ENCODE assay signal across 12 cellular contexts in the genomic region with DNA sequence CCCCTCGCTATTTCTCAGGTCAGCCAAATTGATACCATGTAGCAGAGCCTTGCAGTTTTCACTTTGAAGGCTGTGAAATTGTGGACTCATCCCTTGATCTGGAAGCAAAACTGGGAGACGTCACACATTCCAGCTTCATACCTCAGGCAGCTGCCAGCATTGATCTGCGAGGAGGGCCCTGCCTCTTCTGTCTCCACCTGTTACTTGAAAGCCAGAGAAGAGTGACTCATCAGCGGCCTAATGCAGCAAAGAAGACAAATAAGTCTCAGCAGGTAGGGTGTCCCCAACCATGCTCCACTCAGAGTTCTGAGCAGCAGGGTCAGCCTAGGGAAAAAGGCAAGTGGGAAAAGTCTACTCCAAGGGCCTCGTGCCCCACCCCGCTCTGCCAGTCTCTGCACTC.
DNase-seq lines count a peak whose midpoint lies in the region; ATAC-seq, FAIRE-seq and TF ChIP-seq lines count a peak whose summit lies in the region.
"Had no signal": no experiment of that assay in that cellular context is flagged by ENCODE, and none has a peak within 500 bp of the region (broad histone marks: within the 10 kb centered on the region; RNA-seq: fewer than 3 reads in every experiment).

No MANE protein-coding gene starts in this region.

- peak; percentile 50 for ATAC-seq in left lobe of liver
- no peak for ATAC-seq in GM21515 (IDR thresholded peaks at IDR 0.05; ENCODE audit: unreplicated experiment)
- no peak for ATAC-seq in left ventricle myocardium superior
- no peak for ATAC-seq in GM18505 (IDR thresholded peaks at IDR 0.05; ENCODE audit: unreplicated experiment)
- no peak for ATAC-seq in HG03571 (IDR thresholded peaks at IDR 0.05; ENCODE audit: unreplicated experiment)

- DNase-seq in A172 (ENCODE audit: low spot score) (peak; percentile 34), LHCN-M2 (ENCODE audit: low read depth) (peak; percentile 78), bronchial epithelial cell (ENCODE audit: low read depth) (peak; percentile 83), left lobe of liver (ENCODE audit: low spot score) (no peak), left ventricle myocardium superior (no peak)
- DNase-seq: activated naive CD4-positive, alpha-beta T cell treated with anti-CD3 and anti-CD28 coated beads, Interleukin-2, amount 10 ng/mL, durations not matched to agents 7 days and 5 days; NCI-H1105; NCI-H524 had no signal

- intact Hi-C loops in left ventricle myocardium superior (cut with micrococcal nuclease) = no loop called here

- FAIRE-seq in bronchial epithelial cell (lab: Jason Lieb, UNC) = peak; percentile 93

- H3K36me3 ChIP-seq in bronchial epithelial cell (ENCODE audit: control insufficient read depth, insufficient read depth, low read length) = no peaks in the 10 kb centered on the region
- H3K36me3 ChIP-seq: SJSA1 had no signal

- H3K27me3 ChIP-seq in bronchial epithelial cell (ENCODE audit: control insufficient read depth, insufficient read depth, low read length) = no peaks in the 10 kb centered on the region
- H3K27me3 ChIP-seq: SJSA1 had no signal

- no peak for TF ChIP-seq POLR2A in GM18505 (IDR thresholded peaks at IDR 0.05; ENCODE audit: borderline replicate concordance, extremely low read depth, insufficient read depth, insufficient read length)

- no peak for TF ChIP-seq CTCF in bronchial epithelial cell (IDR thresholded peaks at IDR 0.05; ENCODE audit: insufficient read depth, low read length, severe bottlenecking)

- H3K4me3 ChIP-seq in bronchial epithelial cell (ENCODE audit: low read depth, low read length) = no peak overlapping the region
- H3K4me3 ChIP-seq: SJSA1 had no signal

Comparison
In these comparisons a context has a peak if more than half of its experiments do, and no peak if none do; other contexts are left out.
1. DNase-seq: peak in A172 (single experiment), LHCN-M2 (single experiment) and bronchial epithelial cell (single experiment); none in left lobe of liver (single experiment) and left ventricle myocardium superior (single experiment).